In the genomic region with DNA sequence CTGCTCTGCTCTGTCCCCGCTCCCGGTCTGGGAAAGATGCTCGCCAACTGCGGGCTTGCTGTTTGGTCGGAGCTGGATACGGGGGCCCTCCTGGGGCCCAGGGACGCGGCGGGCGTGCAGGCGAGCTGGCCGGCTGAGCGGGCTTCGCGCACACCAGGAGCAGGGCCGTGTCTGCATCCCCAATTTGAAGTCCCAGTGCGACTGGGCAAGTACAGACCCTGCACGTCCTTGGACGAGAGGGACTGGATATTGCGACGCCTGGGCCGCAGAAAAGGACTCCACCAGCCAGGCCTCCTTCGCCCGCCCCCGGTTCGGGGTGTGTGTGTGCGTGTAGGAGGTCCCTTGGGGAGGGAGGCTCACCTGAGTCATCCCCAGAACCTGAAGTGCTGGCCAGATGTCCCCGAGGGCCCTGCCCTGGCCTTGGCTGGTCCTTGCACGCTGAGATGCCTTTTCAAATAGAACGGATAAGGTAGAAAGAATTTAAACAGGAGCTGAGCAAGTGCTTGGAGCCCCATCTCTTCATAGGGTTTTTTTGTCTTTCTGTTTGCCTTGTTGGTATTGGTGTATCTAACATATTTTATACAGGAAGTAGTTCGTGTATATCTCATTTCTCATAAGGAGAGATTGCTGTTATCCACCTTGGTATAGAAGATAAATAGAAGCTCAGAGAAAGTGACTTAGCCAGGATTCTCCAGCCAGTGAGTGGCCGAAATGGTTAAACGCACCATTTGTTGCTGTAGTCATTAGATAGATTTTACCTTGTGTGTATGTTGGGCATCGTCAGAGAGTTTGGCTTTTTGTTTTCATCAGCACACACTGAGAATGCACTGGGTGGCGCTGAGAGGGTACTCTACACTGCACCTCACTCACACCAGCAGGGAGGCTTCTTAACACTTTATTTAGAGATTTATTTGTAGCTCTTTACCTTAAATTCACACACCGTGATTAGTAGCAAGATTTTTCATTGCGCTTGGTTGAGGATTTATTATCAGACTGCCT, we compare ENCODE assay signal across 1 cellular context.
TF ChIP-seq lines count a peak whose summit lies in the region.

No MANE protein-coding gene starts in this region.

TF ChIP-seq in IMR-90, 13 proteins besides CTCF, POLR2A, EP300 and RAD21:
- TF ChIP-seq RCOR1 (IDR thresholded peaks at IDR 0.05; ENCODE audit: insufficient replicate concordance, low read length): no peak
- TF ChIP-seq CHD1 (IDR thresholded peaks at IDR 0.05; ENCODE audit: low read depth, low read length): no peak
- no peak for TF ChIP-seq SMC3 (IDR thresholded peaks at IDR 0.05; ENCODE audit: low read depth, low read length)
- TF ChIP-seq FOS (IDR thresholded peaks at IDR 0.05; ENCODE audit: low read depth, low read length): no peak; the same call in 1 of the 2 replicates
- TF ChIP-seq MXI1 (IDR thresholded peaks at IDR 0.05; ENCODE audit: borderline replicate concordance, low read depth, low read length): no peak
- TF ChIP-seq NFE2L2 (IDR thresholded peaks at IDR 0.05; ENCODE audit: low read depth, low read length): no peak
- TF ChIP-seq MAZ (IDR thresholded peaks at IDR 0.05; ENCODE audit: borderline replicate concordance, low read depth, low read length): no peak
- TF ChIP-seq, protein P1, sequence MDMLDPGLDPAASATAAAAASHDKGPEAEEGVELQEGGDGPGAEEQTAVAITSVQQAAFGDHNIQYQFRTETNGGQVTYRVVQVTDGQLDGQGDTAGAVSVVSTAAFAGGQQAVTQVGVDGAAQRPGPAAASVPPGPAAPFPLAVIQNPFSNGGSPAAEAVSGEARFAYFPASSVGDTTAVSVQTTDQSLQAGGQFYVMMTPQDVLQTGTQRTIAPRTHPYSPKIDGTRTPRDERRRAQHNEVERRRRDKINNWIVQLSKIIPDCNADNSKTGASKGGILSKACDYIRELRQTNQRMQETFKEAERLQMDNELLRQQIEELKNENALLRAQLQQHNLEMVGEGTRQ (IDR thresholded peaks at IDR 0.05; ENCODE audit: low read depth, low read length): no peak
- TF ChIP-seq, protein P2, sequence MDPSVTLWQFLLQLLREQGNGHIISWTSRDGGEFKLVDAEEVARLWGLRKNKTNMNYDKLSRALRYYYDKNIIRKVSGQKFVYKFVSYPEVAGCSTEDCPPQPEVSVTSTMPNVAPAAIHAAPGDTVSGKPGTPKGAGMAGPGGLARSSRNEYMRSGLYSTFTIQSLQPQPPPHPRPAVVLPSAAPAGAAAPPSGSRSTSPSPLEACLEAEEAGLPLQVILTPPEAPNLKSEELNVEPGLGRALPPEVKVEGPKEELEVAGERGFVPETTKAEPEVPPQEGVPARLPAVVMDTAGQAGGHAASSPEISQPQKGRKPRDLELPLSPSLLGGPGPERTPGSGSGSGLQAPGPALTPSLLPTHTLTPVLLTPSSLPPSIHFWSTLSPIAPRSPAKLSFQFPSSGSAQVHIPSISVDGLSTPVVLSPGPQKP (IDR thresholded peaks at IDR 0.05; ENCODE audit: borderline replicate concordance, low read depth, low read length): no peak
- TF ChIP-seq BHLHE40 (IDR thresholded peaks at IDR 0.05; ENCODE audit: low read depth, low read length): no peak
- TF ChIP-seq CEBPB (IDR thresholded peaks at IDR 0.05; ENCODE audit: low read depth, low read length): no peak
- TF ChIP-seq RFX5 (IDR thresholded peaks at IDR 0.05; ENCODE audit: low read depth, low read length): no peak
- TF ChIP-seq MAFK (IDR thresholded peaks at IDR 0.05; ENCODE audit: low read depth, low read length): no peak
